In genomic region chr2:104236491-104236890, GRCh38 we compare ENCODE assay signal across 23 cellular contexts.
DNase-seq lines count a peak whose midpoint lies in the region; ATAC-seq, FAIRE-seq and TF ChIP-seq lines count a peak whose summit lies in the region.
"Had no signal": no experiment of that assay in that cellular context is flagged by ENCODE, and none has a peak within 500 bp of the region (broad histone marks: within the 10 kb centered on the region; RNA-seq: fewer than 3 reads in every experiment).

No MANE protein-coding gene starts in this region.

- POLR2A ChIA-PET in HepG2 (lab: Yijun Ruan, JAX): no interaction called here

- no peak for FAIRE-seq in HepG2 (lab: Jason Lieb, UNC)
- FAIRE-seq: A204.1, GM12891, GM18507 had no signal

- TF ChIP-seq EP300 in HepG2 (IDR thresholded peaks at IDR 0.05; ENCODE audit: low read depth in 2 of 2, low read length in 2 of 2) (no peak), HepG2 (CRISPR knock-in tag; IDR thresholded peaks at IDR 0.05; ENCODE audit: borderline replicate concordance) (no peak)

- TF ChIP-seq CTCF in HepG2 (CRISPR knock-in tag; IDR thresholded peaks at IDR 0.05) (no peak), right lobe of liver (IDR thresholded peaks at IDR 0.05) (no peak)

- no peak for ATAC-seq in HepG2
- ATAC-seq in right lobe of liver: no peak
- ATAC-seq in HG03460 (IDR thresholded peaks at IDR 0.05; ENCODE audit: unreplicated experiment): no peak
- ATAC-seq: GM23338, HCT116 had no signal

- TF ChIP-seq POLR2A in HepG2 (IDR thresholded peaks at IDR 0.05; ENCODE audit: insufficient read depth in 1 of 2, low read depth in 2 of 2, low read length in 2 of 2) (no peak), right lobe of liver (IDR thresholded peaks at IDR 0.05) (no peak)

- no peak for TF ChIP-seq RAD21 in HepG2 (CRISPR knock-in tag; IDR thresholded peaks at IDR 0.05)

- no peak for DNase-seq in HepG2 (ENCODE audit: low spot score)
- DNase-seq in right lobe of liver: no peak
- peak; percentile 80 for DNase-seq in HT-29 (ENCODE audit: low spot score)
- DNase-seq in SW480 (ENCODE audit: low spot score): peak; percentile 96
- DNase-seq in stimulated activated CD4-positive, alpha-beta T cell treated with anti-CD3 and anti-CD28 coated beads, Interleukin-4, amount 100 ng/mL, for 1 hour: no peak
- no peak for DNase-seq in stimulated activated CD4-positive, alpha-beta T cell treated with anti-CD3 and anti-CD28 coated beads, Interleukin-4, amount 100 ng/mL, for 4 hours
- DNase-seq: ACHN; AML-193; BE2C; CD4-positive, alpha-beta T cell; COR-L47; DMS153; DMS79 treated with DMSO at 0.1 percent for 48 hours; GF-D8; H9 had no signal

- no peaks in the 10 kb centered on the region for H3K27me3 ChIP-seq in HepG2 (ENCODE audit: control insufficient read depth in 1 of 2, insufficient read depth in 2 of 2, low read length in 2 of 2)
- no peaks in the 10 kb centered on the region for H3K27me3 ChIP-seq in right lobe of liver
- H3K27me3 ChIP-seq: BE2C; BLaER1 treated with 17β-estradiol and CSF1 and Interleukin-3, amounts not matched to agents 10 nM and 100 nM had no signal

- no peak overlapping the region for H3K9ac ChIP-seq in HepG2 (ENCODE audit: insufficient read depth, low read depth, low read length)
- H3K9ac ChIP-seq: BLaER1 treated with 17β-estradiol and CSF1 and Interleukin-3, amounts not matched to agents 10 nM and 100 nM had no signal

- H3K4me1 ChIP-seq in HepG2 (ENCODE audit: insufficient read depth, low read length): no peaks in the 10 kb centered on the region
- no peaks in the 10 kb centered on the region for H3K4me1 ChIP-seq in right lobe of liver
- H3K4me1 ChIP-seq: BE2C; BLaER1 treated with 17β-estradiol and CSF1 and Interleukin-3, amounts not matched to agents 10 nM and 100 nM had no signal

- no peak overlapping the region for H3K4me3 ChIP-seq in HepG2 (replicated peaks in 1 of 3; ENCODE audit: insufficient read depth in 1 of 3, low read depth in 2 of 3, low read length in 3 of 3)
- no peak overlapping the region for H3K4me3 ChIP-seq in right lobe of liver
- H3K4me3 ChIP-seq: BLaER1 treated with 17β-estradiol and CSF1 and Interleukin-3, amounts not matched to agents 10 nM and 100 nM; GM23338 had no signal

- no peak overlapping the region for H3K4me2 ChIP-seq in HepG2 (ENCODE audit: low read depth, low read length)
- H3K4me2 ChIP-seq: BLaER1 treated with 17β-estradiol and CSF1 and Interleukin-3, amounts not matched to agents 10 nM and 100 nM; GM23338 had no signal

- H3K27ac ChIP-seq in HepG2 (ENCODE audit: extremely low read length, insufficient read depth, low read length) (no peak overlapping the region), right lobe of liver (no peak overlapping the region)
- H3K27ac ChIP-seq: 22Rv1; BLaER1 treated with 17β-estradiol and CSF1 and Interleukin-3, amounts not matched to agents 10 nM and 100 nM had no signal

- CTCF ChIA-PET in HepG2 (lab: Yijun Ruan, JAX; ENCODE audit: low intra/inter-chr PET ratio, low total read pairs): no interaction called here

- H3K36me3 ChIP-seq in HepG2 (replicated peaks in 1 of 2; ENCODE audit: control insufficient read depth in 1 of 2, insufficient read depth in 2 of 2, low read length in 2 of 2) (no peaks in the 10 kb centered on the region), right lobe of liver (no peaks in the 10 kb centered on the region)
- H3K36me3 ChIP-seq: BE2C; BLaER1 treated with 17β-estradiol and CSF1 and Interleukin-3, amounts not matched to agents 10 nM and 100 nM had no signal

- H4K20me1 ChIP-seq in HepG2 (ENCODE audit: insufficient read depth, low read length): no peaks in the 10 kb centered on the region
- H4K20me1 ChIP-seq: BLaER1 treated with 17β-estradiol and CSF1 and Interleukin-3, amounts not matched to agents 10 nM and 100 nM had no signal

- 4% methylated on average over 5 of the region's 5 CpGs for WGBS in HepG2 (ENCODE audit: low lambda C conversion rate)
- 41% methylated on average over 5 of the region's 5 CpGs for WGBS in right lobe of liver (ENCODE audit: insufficient coverage, low coverage, low lambda C conversion rate, missing lambda C conversion rate)

- no TSS peak for BruUV-seq in HepG2 (replicated peaks; lab: Mats Ljungman, UMichigan)

- peaks cover 29% of the 10 kb centered on the region for H3K9me3 ChIP-seq in HepG2 (ENCODE audit: low read length)
- H3K9me3 ChIP-seq in right lobe of liver: no peaks in the 10 kb centered on the region
- H3K9me3 ChIP-seq: BE2C had no signal

- no peak overlapping the region for H2AFZ ChIP-seq in HepG2 (ENCODE audit: low read length)
- H2AFZ ChIP-seq: GM23338 had no signal

- in situ Hi-C loops in HepG2 (cut with HindIII; ENCODE audit: extremely low pct_ligation_motif_present, low pct_unique_long_range_greater_than_20kb): no loop called here

- no peaks in the 10 kb centered on the region for H3K79me2 ChIP-seq in HepG2 (ENCODE audit: insufficient read depth, low read length)

- intact Hi-C loops in HepG2 (cut with micrococcal nuclease; ENCODE audit: unreplicated experiment) (no loop called here), right lobe of liver (cut with DNase I) (no loop called here)

TF ChIP-seq in HepG2, 621 proteins besides CTCF, POLR2A, EP300 and RAD21:
- TF ChIP-seq ATF7 (IDR thresholded peaks at IDR 0.05): peak; percentile 31
- TF ChIP-seq ATF7 (CRISPR knock-in tag; IDR thresholded peaks at IDR 0.05): no peak
- TF ChIP-seq ZNF556 (CRISPR knock-in tag; IDR thresholded peaks at IDR 0.05; ENCODE audit: borderline replicate concordance): no peak

Comparison
In these comparisons a context has a peak if more than half of its experiments do, and no peak if none do; other contexts are left out.
1. DNase-seq: peak in HT-29 (single experiment) and SW480 (single experiment); none in HepG2 (single experiment), right lobe of liver (0 of 3), stimulated activated CD4-positive, alpha-beta T cell treated with anti-CD3 and anti-CD28 coated beads, Interleukin-4, amount 100 ng/mL, for 1 hour (single experiment) and stimulated activated CD4-positive, alpha-beta T cell treated with anti-CD3 and anti-CD28 coated beads, Interleukin-4, amount 100 ng/mL, for 4 hours (0 of 2).